ENCODE assay signal across 8 cellular contexts in genomic region chr1:44029260-44029910, GRCh38. TPM values are rescaled to one million over a fixed set of nuclear protein-coding genes. Genes with fewer than 3 reads are reported as not detected.
DNase-seq lines count a peak whose midpoint lies in the region; ATAC-seq and TF ChIP-seq lines count a peak whose summit lies in the region.

No MANE protein-coding gene starts in this region.

- H3K27ac ChIP-seq in HUES6 (ENCODE audit: low read depth, low read length) = no peak overlapping the region
- peak overlapping the region in 4 of 5 donors; percentile 54 to 90 (median 82) for H3K27ac ChIP-seq in adrenal gland
- H3K27ac ChIP-seq in stomach = peak overlapping the region; percentile 83 to 92 (median 90)

- POLR2A ChIA-PET in Caco-2 (lab: Charles Lee) = no interaction called here

- H3K4me1 ChIP-seq in Caco-2 (peaks cover 17% of the 10 kb centered on the region), HUES6 (ENCODE audit: control insufficient read depth, insufficient read depth, low read length) (peaks cover 40% of the 10 kb centered on the region), adrenal gland (replicated peaks in 1 of 2) (peaks cover 14 to 22% of the 10 kb centered on the region in 2 donors), stomach (peaks cover 20 to 69% (median 41%) of the 10 kb centered on the region in 4 donors)

- peak overlapping the region; percentile 88 for H3K27ac Mint-ChIP-seq in Caco-2 (ENCODE audit: unreplicated experiment)

- peaks cover 29% of the 10 kb centered on the region for H3K4me1 Mint-ChIP-seq in Caco-2 (ENCODE audit: low read depth, unreplicated experiment)

- H3K9me3 Mint-ChIP-seq in Caco-2 (ENCODE audit: unreplicated experiment) = peaks cover 8% of the 10 kb centered on the region

- TF ChIP-seq CTCF in Caco-2 (IDR thresholded peaks at IDR 0.05; ENCODE audit: insufficient read depth in 1 of 2, low read depth in 1 of 2, low read length in 1 of 2, severe bottlenecking in 1 of 2, unreplicated experiment in 1 of 2) = no peak
- no peak for TF ChIP-seq CTCF in adrenal gland (IDR thresholded peaks at IDR 0.05)
- no peak for TF ChIP-seq CTCF in stomach (IDR thresholded peaks at IDR 0.05)

- WGBS in adrenal gland, 4 donors = 27 to 42% (median 29%) methylated on average over 12 to 17 of the region's 17 CpGs
- WGBS in stomach, 5 donors = 22 to 26% (median 25%) methylated on average over 17 of the region's 17 CpGs

- H3K27me3 ChIP-seq in Caco-2 (replicated peaks; ENCODE audit: control insufficient read depth, insufficient read depth, low read length) (no peaks in the 10 kb centered on the region), HUES6 (ENCODE audit: control insufficient read depth, insufficient read depth, low read length) (peaks cover 4% of the 10 kb centered on the region; the same call in 1 of the 2 replicates), adrenal gland (no peaks in the 10 kb centered on the region), stomach (no peaks in the 10 kb centered on the region)

- H3K36me3 ChIP-seq in Caco-2 (ENCODE audit: control insufficient read depth, insufficient read depth, low read length) (no peaks in the 10 kb centered on the region), HUES6 (ENCODE audit: control insufficient read depth, insufficient read depth, low read length) (no peaks in the 10 kb centered on the region), adrenal gland (replicated peaks in 1 of 2) (no peaks in the 10 kb centered on the region), stomach (no peaks in the 10 kb centered on the region)

- no peak for TF ChIP-seq EP300 in stomach (IDR thresholded peaks at IDR 0.05)

- peak overlapping the region; percentile 52 for H3K9ac ChIP-seq in HUES6 (ENCODE audit: low read length)

- H3K36me3 Mint-ChIP-seq in Caco-2 (ENCODE audit: insufficient read depth, unreplicated experiment) = peaks cover 18% of the 10 kb centered on the region

- CTCF ChIA-PET in Caco-2 (lab: Charles Lee) = interaction anchor here (0.6 kb wide), 1 partner anchor 36 kb away, joined by 3 read pairs; no protein-coding TSS in a partner anchor

- H3K4me3 ChIP-seq in Caco-2 (ENCODE audit: low read depth, low read length) (peak overlapping the region; percentile 75), HUES6 (ENCODE audit: low read depth, low read length) (peak overlapping the region; percentile 75), adrenal gland (peak overlapping the region in 3 of 4 donors; percentile 36 to 84 (median 75)), stomach (peak overlapping the region; percentile 73 to 94 (median 79))

- DNase-seq in Caco-2 (no peak), adrenal gland (peak in 2 of 7 donors; percentile 36 to 66), iPS-NIHi11 (ENCODE audit: low spot score) (peak; percentile 82), stomach (no peak), NCI-H446 (lab: John Stamatoyannopoulos, UW) (no peak)

- H3K9me3 ChIP-seq in Caco-2 = no peaks in the 10 kb centered on the region
- no peaks in the 10 kb centered on the region for H3K9me3 ChIP-seq in HUES6 (ENCODE audit: control insufficient read depth, insufficient read depth, low read depth, low read length)
- no peaks in the 10 kb centered on the region for H3K9me3 ChIP-seq in adrenal gland (replicated peaks in 1 of 3)
- H3K9me3 ChIP-seq in stomach = no peaks in the 10 kb centered on the region

- intact Hi-C loops in Caco-2 (cut with micrococcal nuclease; ENCODE audit: unreplicated experiment) = no loop called here
- intact Hi-C loops in adrenal gland (cut with DNase I) = no loop called here
- intact Hi-C loops in stomach (cut with DNase I; ENCODE audit: low total_unique reads) = no loop called here

- peak overlapping the region; percentile 94 for H3K4me3 Mint-ChIP-seq in Caco-2 (ENCODE audit: unreplicated experiment)

- ATAC-seq in GM21360 (IDR thresholded peaks at IDR 0.05; ENCODE audit: unreplicated experiment) (peak; percentile 30), HG03025 (IDR thresholded peaks at IDR 0.05; ENCODE audit: low FRiP score, unreplicated experiment) (no peak)

- BruUV-seq in Caco-2 (replicated peaks; lab: Mats Ljungman, UMichigan) = TSS peak; percentile 41

- H3K27me3 Mint-ChIP-seq in Caco-2 (ENCODE audit: insufficient read depth, unreplicated experiment) = no peaks in the 10 kb centered on the region

- TF ChIP-seq POLR2A in adrenal gland (IDR thresholded peaks at IDR 0.05) (no peak), stomach (IDR thresholded peaks at IDR 0.05) (no peak)

RNA-seq across cellular contexts. Expression of gene SLC6A9, which starts 1.9 kb away (rescaled TPM):
- 35.9 and 45.0 TPM in 2 replicates for total RNA-seq in Caco-2 (2022)
- 100 to 1,000 TPM in 1 of 8 donors, 10 to 100 TPM in 7; 11.9 to 198 (median 23.5) TPM for total RNA-seq in adrenal gland
- 10 to 100 TPM; 11.8 to 77.2 (median 27.6) TPM for polyA plus RNA-seq in adrenal gland
- total RNA-seq in stomach = 10 to 100 TPM in 1 of 5 donors, 1 to 10 TPM in 3, not detected in 1; 1.3 to 40.8 (median 1.9) TPM
- polyA plus RNA-seq in stomach = 1 to 10 TPM; 1.1 to 5.7 (median 4.3) TPM

RNA-seq across cellular contexts. Expression of gene CCDC24, which starts 38.0 kb away (rescaled TPM):
- total RNA-seq in Caco-2 (2022) = 5.1 and 5.2 TPM in 2 replicates
- 10 to 100 TPM in 5 of 8 donors, 1 to 10 TPM in 3; 5.8 to 16.8 (median 11.7) TPM for total RNA-seq in adrenal gland
- polyA plus RNA-seq in adrenal gland = 10 to 100 TPM in 2 of 3 donors, 1 to 10 TPM in 1; 3.1 to 53.5 (median 52.5) TPM
- total RNA-seq in stomach = 10 to 100 TPM in 2 of 5 donors, 1 to 10 TPM in 3; 1.2 to 32.4 (median 6.7) TPM
- 10 to 100 TPM in 2 of 3 donors, 1 to 10 TPM in 1; 5.3 to 16.7 (median 14.6) TPM for polyA plus RNA-seq in stomach

RNA-seq across cellular contexts. Expression of gene B4GALT2, which starts 50.4 kb away (rescaled TPM):
- total RNA-seq in Caco-2 (2022) (28.6 and 31.5 TPM in 2 replicates), adrenal gland (10 to 100 TPM; 18.8 to 47.9 (median 28.0) TPM), stomach (10 to 100 TPM; 15.2 to 30.9 (median 23.8) TPM)
- polyA plus RNA-seq in adrenal gland (10 to 100 TPM; 18.2 to 34.3 (median 24.1) TPM), stomach (10 to 100 TPM; 19.9 to 37.4 (median 21.3) TPM)

RNA-seq across cellular contexts. Expression of gene ATP6V0B, which starts 54.6 kb away (rescaled TPM):
- 89.9 and 91.2 TPM in 2 replicates for total RNA-seq in Caco-2 (2022)
- total RNA-seq in adrenal gland = 100 to 1,000 TPM; 177 to 318 (median 216) TPM
- 100 to 1,000 TPM; 141 to 302 (median 161) TPM for polyA plus RNA-seq in adrenal gland
- 100 to 1,000 TPM in 1 of 5 donors, 10 to 100 TPM in 4; 32.1 to 142 (median 85.2) TPM for total RNA-seq in stomach
- 100 to 1,000 TPM in 2 of 3 donors, 10 to 100 TPM in 1; 94.7 to 188 (median 162) TPM for polyA plus RNA-seq in stomach

RNA-seq across cellular contexts. Expression of gene DPH2, which starts 59.6 kb away (rescaled TPM):
- total RNA-seq in Caco-2 (2022) = 29.0 and 29.5 TPM in 2 replicates
- total RNA-seq in adrenal gland = 10 to 100 TPM; 12.0 to 48.0 (median 22.0) TPM
- polyA plus RNA-seq in adrenal gland = 10 to 100 TPM; 19.1 to 29.1 (median 24.6) TPM
- 10 to 100 TPM in 4 of 5 donors, 1 to 10 TPM in 1; 6.4 to 93.2 (median 26.8) TPM for total RNA-seq in stomach
- 10 to 100 TPM; 10.2 to 13.7 (median 11.6) TPM for polyA plus RNA-seq in stomach
